16 cellular contexts compared by ENCODE assay signal in genomic region chr17:17220529-17220928, GRCh38.
"Had no signal": no experiment of that assay in that cellular context is flagged by ENCODE, and none has a peak within 500 bp of the region (broad histone marks: within the 10 kb centered on the region; RNA-seq: fewer than 3 reads in every experiment).

No MANE protein-coding gene starts in this region.

- H3K4me3 Mint-ChIP-seq: activated naive CD8-positive, alpha-beta T cell; dendritic cell treated with granulocyte-macrophage colony-stimulating factor and Interleukin-4, amounts not matched to agents 40 ng/mL and 50 ng/mL, for 4 days; mesothelial cell of epicardium; natural killer cell treated with Interleukin-12 subunit alpha and Interleukin-12 subunit beta and Interleukin-15 and Interleukin-18, amount 100 ng/mL, for 72 hours; stimulated activated naive B cell treated with anti-CD40 and anti-IgM and Interleukin-4, amounts not matched to agents 10 μg/mL and 1 μg/mL and 100 μg/mL, for 72 hours had no signal

- H3K27me3 ChIP-seq: esophagus muscularis mucosa, gastroesophageal sphincter, heart right ventricle, sigmoid colon had no signal

- H3K4me3 ChIP-seq: esophagus muscularis mucosa, gastroesophageal sphincter, heart right ventricle, lung, sigmoid colon had no signal

- H3K27ac Mint-ChIP-seq: activated naive CD8-positive, alpha-beta T cell; dendritic cell treated with granulocyte-macrophage colony-stimulating factor and Interleukin-4, amounts not matched to agents 40 ng/mL and 50 ng/mL, for 4 days; mesothelial cell of epicardium; natural killer cell treated with Interleukin-12 subunit alpha and Interleukin-12 subunit beta and Interleukin-15 and Interleukin-18, amount 100 ng/mL, for 72 hours had no signal

- H3K4me1 ChIP-seq: esophagus muscularis mucosa, gastroesophageal sphincter, heart right ventricle, sigmoid colon had no signal

- ATAC-seq: gastroesophageal sphincter; heart right ventricle; natural killer cell treated with Interleukin-12 subunit alpha and Interleukin-12 subunit beta and Interleukin-15 and Interleukin-18, amount 100 ng/mL, for 72 hours; stimulated activated naive B cell treated with anti-CD40 and anti-IgM and Interleukin-4, amounts not matched to agents 10 μg/mL and 1 μg/mL and 100 μg/mL, for 72 hours had no signal

- H3K27ac ChIP-seq: esophagus muscularis mucosa, gastroesophageal sphincter, heart right ventricle, sigmoid colon, WERI-Rb-1 had no signal

- H3K9me3 Mint-ChIP-seq: dendritic cell treated with granulocyte-macrophage colony-stimulating factor and Interleukin-4, amounts not matched to agents 40 ng/mL and 50 ng/mL, for 4 days; mesothelial cell of epicardium; natural killer cell treated with Interleukin-12 subunit alpha and Interleukin-12 subunit beta and Interleukin-15 and Interleukin-18, amount 100 ng/mL, for 72 hours; stimulated activated naive B cell treated with anti-CD40 and anti-IgM and Interleukin-4, amounts not matched to agents 10 μg/mL and 1 μg/mL and 100 μg/mL, for 72 hours had no signal

- H3K9me3 ChIP-seq: esophagus muscularis mucosa, gastroesophageal sphincter, heart right ventricle, sigmoid colon had no signal

- DNase-seq: activated CD4-positive, alpha-beta T cell treated with anti-CD3 and anti-CD28 coated beads, Interleukin-2, amount 50 U/mL, for 4 hours; activated gamma-delta T cell; effector CD8-positive, alpha-beta T cell; heart right ventricle; nucleus accumbens; sigmoid colon; stimulated activated CD4-positive, alpha-beta T cell treated with anti-CD3 and anti-CD28 coated beads, Interleukin-4, amount 100 ng/mL, for 4 hours; stimulated activated naive B cell treated with anti-CD40 and anti-IgM and Interleukin-4, amounts not matched to agents 10 μg/mL and 1 μg/mL and 100 μg/mL, for 72 hours; WERI-Rb-1 had no signal

- H3K27me3 Mint-ChIP-seq: activated naive CD8-positive, alpha-beta T cell; dendritic cell treated with granulocyte-macrophage colony-stimulating factor and Interleukin-4, amounts not matched to agents 40 ng/mL and 50 ng/mL, for 4 days; natural killer cell treated with Interleukin-12 subunit alpha and Interleukin-12 subunit beta and Interleukin-15 and Interleukin-18, amount 100 ng/mL, for 72 hours; stimulated activated naive B cell treated with anti-CD40 and anti-IgM and Interleukin-4, amounts not matched to agents 10 μg/mL and 1 μg/mL and 100 μg/mL, for 72 hours had no signal

- H3K4me1 Mint-ChIP-seq: mesothelial cell of epicardium had no signal
